9 cellular contexts compared by ENCODE assay signal in genomic region chr15:100114100-100114499, GRCh38.
DNase-seq lines count a peak whose midpoint lies in the region; ATAC-seq and TF ChIP-seq lines count a peak whose summit lies in the region.
"Had no signal": no experiment of that assay in that cellular context is flagged by ENCODE, and none has a peak within 500 bp of the region (broad histone marks: within the 10 kb centered on the region; RNA-seq: fewer than 3 reads in every experiment).

No MANE protein-coding gene starts in this region.

- H3K27ac ChIP-seq in rectal smooth muscle tissue (ENCODE audit: low read depth, low read length): peak overlapping the region; percentile 53

- no peaks in the 10 kb centered on the region for H3K36me3 ChIP-seq in rectal smooth muscle tissue (ENCODE audit: control insufficient read depth, insufficient read depth, low read length)

- H3K9ac ChIP-seq in rectal smooth muscle tissue (ENCODE audit: low read length): no peak overlapping the region

- no peaks in the 10 kb centered on the region for H3K27me3 ChIP-seq in rectal smooth muscle tissue (ENCODE audit: control insufficient read depth, insufficient read depth, low read length)

- peak overlapping the region; percentile 4 for H3K4me3 Mint-ChIP-seq in activated naive CD8-positive, alpha-beta T cell treated with anti-CD3 and anti-CD28 coated beads for 36 hours

- peak overlapping the region; percentile 29 for H3K4me3 ChIP-seq in rectal smooth muscle tissue (ENCODE audit: low read length)

- ATAC-seq in SK-N-SH treated with all-trans-retinoic acid at 6 μM for 48 hours (no peak), HG02938 (IDR thresholded peaks at IDR 0.05; ENCODE audit: unreplicated experiment) (no peak), GM18519 (IDR thresholded peaks at IDR 0.05; ENCODE audit: low FRiP score, unreplicated experiment) (no peak)

- no peak overlapping the region for H3K27ac Mint-ChIP-seq in activated naive CD8-positive, alpha-beta T cell treated with anti-CD3 and anti-CD28 coated beads for 36 hours

- DNase-seq in GM03348 (ENCODE audit: low spot score) (peak; percentile 42), cardiac septum (ENCODE audit: low spot score) (peak; percentile 83)
- no peak for DNase-seq in activated naive CD8-positive, alpha-beta T cell treated with anti-CD3 and anti-CD28 coated beads for 36 hours
- DNase-seq in stimulated activated CD8-positive, alpha-beta memory T cell treated with anti-CD3 and anti-CD28 coated beads, Interleukin-4, amount 100 ng/mL, for 48 hours: no peak
- DNase-seq: activated CD4-positive, alpha-beta T cell treated with anti-CD3 and anti-CD28 coated beads for 4 hours had no signal

- H3K9me3 Mint-ChIP-seq in activated naive CD8-positive, alpha-beta T cell treated with anti-CD3 and anti-CD28 coated beads for 36 hours: no peaks in the 10 kb centered on the region

- intact Hi-C loops in cardiac septum (cut with DNase I): loop anchor here (10.0 kb wide), 2 partner anchors 149 to 989 kb away; no protein-coding TSS in a partner anchor

- peaks cover 42% of the 10 kb centered on the region for H3K4me1 Mint-ChIP-seq in activated naive CD8-positive, alpha-beta T cell treated with anti-CD3 and anti-CD28 coated beads for 36 hours

- H3K27me3 Mint-ChIP-seq in activated naive CD8-positive, alpha-beta T cell treated with anti-CD3 and anti-CD28 coated beads for 36 hours: no peaks in the 10 kb centered on the region

- peaks cover 24% of the 10 kb centered on the region for H3K4me1 ChIP-seq in rectal smooth muscle tissue (ENCODE audit: control insufficient read depth, insufficient read depth, low read length)

- H3K36me3 Mint-ChIP-seq in activated naive CD8-positive, alpha-beta T cell treated with anti-CD3 and anti-CD28 coated beads for 36 hours: peaks cover 4% of the 10 kb centered on the region

TF ChIP-seq in SK-N-SH treated with all-trans-retinoic acid at 6 μM for 48 hours, 23 proteins besides CTCF, POLR2A, EP300 and RAD21:
- TF ChIP-seq ZFP30 (CRISPR knock-in tag; IDR thresholded peaks at IDR 0.05) (no peak), TOX (CRISPR knock-in tag; IDR thresholded peaks at IDR 0.05; ENCODE audit: borderline replicate concordance) (no peak), ARNTL (CRISPR knock-in tag; IDR thresholded peaks at IDR 0.05; ENCODE audit: borderline replicate concordance, low read depth) (no peak), PATZ1 (CRISPR knock-in tag; IDR thresholded peaks at IDR 0.05; ENCODE audit: borderline replicate concordance) (no peak), RARB (CRISPR knock-in tag; IDR thresholded peaks at IDR 0.05) (no peak), PPARA (CRISPR knock-in tag; IDR thresholded peaks at IDR 0.05; ENCODE audit: borderline replicate concordance) (no peak), ZNF70 (CRISPR knock-in tag; IDR thresholded peaks at IDR 0.05) (no peak), TCF4 (CRISPR knock-in tag; IDR thresholded peaks at IDR 0.05; ENCODE audit: borderline replicate concordance) (no peak)

Comparison
In these comparisons a context has a peak if more than half of its experiments do, and no peak if none do; other contexts are left out.
1. DNase-seq: peak in GM03348 (single experiment) and cardiac septum (single experiment); none in activated naive CD8-positive, alpha-beta T cell treated with anti-CD3 and anti-CD28 coated beads for 36 hours (single experiment) and stimulated activated CD8-positive, alpha-beta memory T cell treated with anti-CD3 and anti-CD28 coated beads, Interleukin-4, amount 100 ng/mL, for 48 hours (single experiment).